In the genomic region with DNA sequence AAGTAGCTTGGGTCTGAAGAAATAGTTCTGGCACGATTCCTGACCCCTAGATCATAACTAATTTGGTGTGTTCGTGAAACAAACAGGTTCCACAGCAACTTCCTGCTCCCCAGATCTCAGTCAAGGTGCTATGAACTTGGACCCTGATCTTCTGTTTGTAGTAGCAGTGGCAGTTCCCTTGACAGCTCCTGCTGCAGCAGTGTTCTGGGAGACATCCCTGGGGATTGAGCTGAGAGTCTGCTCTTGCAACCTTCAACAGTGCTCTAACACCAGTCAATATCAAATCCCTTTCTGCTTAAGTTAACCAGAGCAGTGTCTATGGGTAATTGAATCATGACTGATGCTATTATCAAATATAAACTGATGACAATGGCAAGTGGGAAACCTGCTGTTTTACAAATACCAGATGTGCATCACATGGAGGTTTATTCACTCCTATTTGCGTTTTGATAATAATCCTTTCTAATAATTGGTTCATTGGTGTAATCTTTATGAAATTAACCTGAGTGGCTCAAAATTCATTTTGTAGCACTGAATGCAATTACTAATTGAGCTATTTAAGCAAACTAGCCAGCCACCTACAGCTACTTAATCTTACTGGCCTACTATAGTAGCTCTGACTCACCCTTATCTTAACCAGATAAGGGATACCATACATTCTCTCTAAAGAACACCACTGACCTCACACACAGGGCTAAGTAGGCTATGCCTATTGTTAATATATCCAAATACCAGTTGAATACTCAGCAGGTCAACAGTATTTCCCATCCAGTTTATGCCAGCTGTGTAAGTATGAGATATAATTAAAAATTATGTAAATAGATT, we compare ENCODE assay signal across 11 cellular contexts. TPM values are rescaled to one million over a fixed set of nuclear protein-coding genes. Genes with fewer than 3 reads are reported as not detected.
DNase-seq lines count a peak whose midpoint lies in the region; ATAC-seq, FAIRE-seq and TF ChIP-seq lines count a peak whose summit lies in the region.
"Had no signal": no experiment of that assay in that cellular context is flagged by ENCODE, and none has a peak within 500 bp of the region (broad histone marks: within the 10 kb centered on the region; RNA-seq: fewer than 3 reads in every experiment).

No MANE protein-coding gene starts in this region.

- H3K27me3 ChIP-seq in BLaER1, result no peaks in the 10 kb centered on the region
- H3K27me3 ChIP-seq: uterus had no signal

- no peaks in the 10 kb centered on the region for H3K27me3 Mint-ChIP-seq in activated B cell treated with CpG ODN at 0.5 μM for 24 hours
- H3K27me3 Mint-ChIP-seq: activated naive CD8-positive, alpha-beta T cell had no signal

- no peak for TF ChIP-seq POLR2A in H54 (IDR thresholded peaks at IDR 0.05; ENCODE audit: low read depth, low read length)

- POLR2A ChIA-PET in activated B cell treated with CpG ODN at 0.5 μM for 24 hours (lab: Charles Lee), result interaction anchor here (0.6 to 7.1 kb wide), 5 partner anchors 22 to 367 kb away, joined by 3 to 49 read pairs (median 5); partner anchors contain the start of gene KDM4C

- no peak overlapping the region for H3K4me3 ChIP-seq in BLaER1
- H3K4me3 ChIP-seq: uterus had no signal

- H3K27ac Mint-ChIP-seq in activated B cell treated with CpG ODN at 0.5 μM for 24 hours, result peak overlapping the region; percentile 63
- H3K27ac Mint-ChIP-seq: nephron had no signal

- 0 out of 2 replicates have a peak, but pooled peaks cover 14% of the 10 kb centered on the region for H3K36me3 ChIP-seq in BLaER1
- H3K36me3 ChIP-seq: uterus had no signal

- DNase-seq in H54 (ENCODE audit: insufficient read length, low spot score), result no peak
- DNase-seq in activated B cell treated with CpG ODN at 0.5 μM for 24 hours, result no peak
- peak; percentile 78 for DNase-seq in iris pigment epithelial cell (ENCODE audit: low read depth)
- no peak for DNase-seq in NCI-H526 treated with DMSO at 0.1 percent for 48 hours (lab: John Stamatoyannopoulos, UW)
- DNase-seq in inferior parietal cortex (ENCODE audit: extremely low spot score), result no peak
- DNase-seq in occipital lobe (lab: John Stamatoyannopoulos, UW), result no peak
- DNase-seq: uterus had no signal

- peak overlapping the region; percentile 42; the same call in 1 of the 2 replicates for H3K27ac ChIP-seq in BLaER1
- H3K27ac ChIP-seq: uterus had no signal

- CTCF ChIA-PET in activated B cell treated with CpG ODN at 0.5 μM for 24 hours (lab: Charles Lee), result interaction anchor here (0.6 to 1.5 kb wide), 3 partner anchors 20 to 47 kb away, joined by 3 to 4 read pairs (median 3); no protein-coding TSS in a partner anchor

- TF ChIP-seq CTCF in activated B cell treated with CpG ODN at 0.5 μM for 24 hours (IDR thresholded peaks at IDR 0.05), result no peak

- no peaks in the 10 kb centered on the region for H3K9me3 Mint-ChIP-seq in activated B cell treated with CpG ODN at 0.5 μM for 24 hours
- H3K9me3 Mint-ChIP-seq: nephron had no signal

- H4K20me1 ChIP-seq in BLaER1, result peaks cover 84% of the 10 kb centered on the region

- H3K9me3 ChIP-seq in BLaER1, result no peaks in the 10 kb centered on the region
- H3K9me3 ChIP-seq: uterus had no signal

- peak overlapping the region; percentile 44 for H3K4me3 Mint-ChIP-seq in activated B cell treated with CpG ODN at 0.5 μM for 24 hours
- H3K4me3 Mint-ChIP-seq: activated naive CD8-positive, alpha-beta T cell; nephron had no signal

- H3K9ac ChIP-seq in BLaER1, result no peak overlapping the region

- peaks cover 77% of the 10 kb centered on the region for H3K4me1 ChIP-seq in BLaER1
- H3K4me1 ChIP-seq: uterus had no signal

- peak; percentile 29 for ATAC-seq in activated B cell treated with CpG ODN at 0.5 μM for 24 hours (ENCODE audit: low read depth)
- ATAC-seq in GM21576 (IDR thresholded peaks at IDR 0.05; ENCODE audit: unreplicated experiment), result no peak

- H3K4me1 Mint-ChIP-seq in activated B cell treated with CpG ODN at 0.5 μM for 24 hours, result peaks cover 94% of the 10 kb centered on the region
- H3K4me1 Mint-ChIP-seq: nephron had no signal

- peak overlapping the region; percentile 65 for H3K4me2 ChIP-seq in BLaER1

- intact Hi-C loops in activated B cell treated with CpG ODN at 0.5 μM for 24 hours (cut with micrococcal nuclease), result loop anchor here (2.0 to 5.0 kb wide), 3 partner anchors 15 to 38 kb away; no protein-coding TSS in a partner anchor

- FAIRE-seq in H54 (lab: Jason Lieb, UNC), result peak; percentile 52

- H3K36me3 Mint-ChIP-seq in activated B cell treated with CpG ODN at 0.5 μM for 24 hours (ENCODE audit: low read depth), result peaks cover 3% of the 10 kb centered on the region

RNA-seq across cellular contexts. Expression of gene KDM4C, which starts 21.9 kb away (rescaled TPM):
- total RNA-seq in activated B cell treated with CpG ODN at 0.5 μM for 24 hours (90.7 and 113 TPM in 2 replicates), occipital lobe (57.4 TPM)
